ENCODE assay signal across 24 cellular contexts in the genomic region with DNA sequence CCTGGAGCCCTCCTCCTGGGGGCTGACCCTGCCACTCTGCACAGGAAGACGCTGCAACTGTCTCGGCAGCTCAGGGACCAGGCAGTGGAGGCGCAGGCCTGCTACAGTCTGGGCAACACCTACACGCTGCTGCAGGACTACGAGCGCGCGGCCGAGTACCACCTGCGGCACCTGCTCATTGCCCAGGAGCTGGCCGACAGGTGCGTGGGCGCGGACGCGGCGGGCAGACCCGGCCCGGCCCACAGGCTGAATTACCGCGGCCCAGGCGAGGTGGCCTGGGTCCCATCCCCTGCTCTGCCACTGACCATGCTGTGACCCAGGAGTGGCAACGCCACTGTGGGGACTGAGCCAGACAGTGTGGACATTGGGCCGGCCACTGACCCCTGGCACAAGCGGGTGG. TPM values are rescaled to one million over a fixed set of nuclear protein-coding genes. Genes with fewer than 3 reads are reported as not detected.
"Had no signal": no experiment of that assay in that cellular context is flagged by ENCODE, and none has a peak within 500 bp of the region (broad histone marks: within the 10 kb centered on the region; RNA-seq: fewer than 3 reads in every experiment).

No MANE protein-coding gene starts in this region.

- H3K27ac Mint-ChIP-seq: dendritic cell treated with granulocyte-macrophage colony-stimulating factor and Interleukin-4, amounts not matched to agents 40 ng/mL and 50 ng/mL, for 4 days; effector memory CD8-positive, alpha-beta T cell; naive thymus-derived CD4-positive, alpha-beta T cell; stimulated activated naive B cell treated with anti-CD40 and anti-IgM and Interleukin-4, amounts not matched to agents 10 μg/mL and 1 μg/mL and 100 μg/mL, for 72 hours had no signal

- ATAC-seq: stimulated activated naive CD8-positive, alpha-beta T cell treated with anti-CD3 and anti-CD28 coated beads, Interleukin-15, amount 100 ng/mL, for 72 hours had no signal

- H3K27me3 Mint-ChIP-seq: dendritic cell treated with granulocyte-macrophage colony-stimulating factor and Interleukin-4, amounts not matched to agents 40 ng/mL and 50 ng/mL, for 4 days; effector memory CD8-positive, alpha-beta T cell; naive thymus-derived CD4-positive, alpha-beta T cell; stimulated activated naive B cell treated with anti-CD40 and anti-IgM and Interleukin-4, amounts not matched to agents 10 μg/mL and 1 μg/mL and 100 μg/mL, for 72 hours; stimulated activated naive CD8-positive, alpha-beta T cell treated with anti-CD3 and anti-CD28 coated beads, Interleukin-15, amount 100 ng/mL, for 72 hours had no signal

- H3K4me3 ChIP-seq: esophagus muscularis mucosa, gastroesophageal sphincter, psoas muscle, sigmoid colon, skin epidermis, testis, tibial nerve, upper lobe of right lung had no signal

- DNase-seq: kidney; sigmoid colon; stimulated activated CD4-positive, alpha-beta T cell treated with anti-CD3 and anti-CD28 coated beads, Interleukin-4, amount 100 ng/mL, for 4 hours; stimulated activated naive B cell treated with anti-CD40 and anti-IgM and Interleukin-4, amounts not matched to agents 10 μg/mL and 1 μg/mL and 100 μg/mL, for 72 hours; stimulated activated naive CD8-positive, alpha-beta T cell treated with anti-CD3 and anti-CD28 coated beads, Interleukin-15, amount 100 ng/mL, for 72 hours had no signal

- H3K36me3 Mint-ChIP-seq: naive thymus-derived CD4-positive, alpha-beta T cell had no signal

- H3K4me3 Mint-ChIP-seq: dendritic cell treated with granulocyte-macrophage colony-stimulating factor and Interleukin-4, amounts not matched to agents 40 ng/mL and 50 ng/mL, for 4 days; effector memory CD8-positive, alpha-beta T cell; naive thymus-derived CD4-positive, alpha-beta T cell; nephron progenitor cell; stimulated activated naive B cell treated with anti-CD40 and anti-IgM and Interleukin-4, amounts not matched to agents 10 μg/mL and 1 μg/mL and 100 μg/mL, for 72 hours; stimulated activated naive CD8-positive, alpha-beta T cell treated with anti-CD3 and anti-CD28 coated beads, Interleukin-15, amount 100 ng/mL, for 72 hours had no signal

- H3K9me3 ChIP-seq: esophagus muscularis mucosa, gastroesophageal sphincter, neutrophil, psoas muscle, sigmoid colon, testis, tibial nerve, upper lobe of right lung had no signal

- H3K4me1 ChIP-seq: psoas muscle had no signal

- FAIRE-seq: colon, kidney had no signal

- H3K27me3 ChIP-seq: esophagus muscularis mucosa, gastroesophageal sphincter, neutrophil, sigmoid colon, testis, tibial nerve, upper lobe of right lung had no signal

- H3K9me3 Mint-ChIP-seq: dendritic cell treated with granulocyte-macrophage colony-stimulating factor and Interleukin-4, amounts not matched to agents 40 ng/mL and 50 ng/mL, for 4 days; effector memory CD8-positive, alpha-beta T cell; naive thymus-derived CD4-positive, alpha-beta T cell; nephron progenitor cell; stimulated activated naive B cell treated with anti-CD40 and anti-IgM and Interleukin-4, amounts not matched to agents 10 μg/mL and 1 μg/mL and 100 μg/mL, for 72 hours; stimulated activated naive CD8-positive, alpha-beta T cell treated with anti-CD3 and anti-CD28 coated beads, Interleukin-15, amount 100 ng/mL, for 72 hours had no signal

- H3K27ac ChIP-seq: epithelial cell of prostate, esophagus muscularis mucosa, gastroesophageal sphincter, neutrophil, psoas muscle, sigmoid colon, skin epidermis, testis, upper lobe of right lung had no signal

- H3K36me3 ChIP-seq: neutrophil, upper lobe of right lung had no signal

- H3K4me1 Mint-ChIP-seq: naive thymus-derived CD4-positive, alpha-beta T cell had no signal

RNA-seq across cellular contexts. Expression of gene CCDC187, which starts 34.6 kb away (rescaled TPM):
- total RNA-seq: esophagus muscularis mucosa, gastroesophageal sphincter, lung microvascular endothelial cell, mesenteric fat pad, osteoblast, psoas muscle, sigmoid colon, subcutaneous adipose tissue had no signal
- polyA plus RNA-seq: liver; naive thymus-derived CD4-positive, alpha-beta T cell; psoas muscle had no signal
